ENCODE assay signal across 1 cellular context in the genomic region with DNA sequence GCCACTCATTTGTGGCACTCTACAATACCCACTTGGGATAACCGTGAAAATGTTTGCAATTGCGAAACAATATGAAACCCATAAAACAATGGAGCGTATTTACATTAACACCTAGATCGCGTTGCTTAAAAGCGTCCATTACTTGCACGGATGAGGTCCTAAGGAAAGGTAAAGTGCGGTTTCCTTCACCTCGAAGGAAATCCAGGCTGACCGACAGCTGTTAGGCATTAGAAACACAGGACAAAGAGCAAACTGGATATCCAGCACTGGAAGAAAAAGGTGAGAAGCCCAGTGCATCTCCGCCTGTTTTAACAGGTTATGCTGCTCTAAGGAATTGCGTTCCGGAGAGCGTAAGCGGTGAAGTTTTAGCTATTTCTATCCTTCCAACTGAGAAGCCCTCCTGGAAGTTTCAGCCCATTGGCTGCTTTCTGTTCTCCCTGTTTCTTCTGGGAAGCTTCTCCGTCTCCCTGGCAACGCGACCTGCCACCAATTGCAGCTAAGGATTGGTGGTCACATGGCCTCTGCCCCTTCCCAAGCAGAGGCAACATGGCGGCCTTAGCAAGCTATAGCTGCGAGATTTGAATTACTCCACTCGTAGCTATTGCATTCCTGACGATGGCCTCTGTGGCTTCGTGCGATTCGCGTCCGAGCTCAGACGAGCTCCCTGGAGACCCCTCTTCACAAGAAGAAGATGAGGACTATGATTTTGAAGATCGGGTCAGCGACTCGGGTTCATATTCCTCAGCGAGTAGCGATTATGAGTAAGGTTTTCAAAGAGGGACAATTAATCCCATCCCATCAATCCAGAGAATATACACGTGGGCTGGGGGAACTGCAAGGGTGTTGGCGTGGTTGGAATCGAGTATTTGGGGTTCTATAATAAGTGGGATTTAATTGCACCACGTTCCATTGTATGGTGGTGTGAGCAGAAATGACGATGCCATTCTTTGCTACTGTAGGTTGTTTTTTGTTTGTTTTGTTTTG.
TF ChIP-seq lines count a peak whose summit lies in the region.

A gene (plus strand): TSS at position 538 of the 984 bp plus-strand sequence. CDS start 78 bp downstream, at position 616.

TF ChIP-seq in IMR-90, 13 proteins besides CTCF, POLR2A, EP300 and RAD21 (continued from another document):
- TF ChIP-seq, protein P1, sequence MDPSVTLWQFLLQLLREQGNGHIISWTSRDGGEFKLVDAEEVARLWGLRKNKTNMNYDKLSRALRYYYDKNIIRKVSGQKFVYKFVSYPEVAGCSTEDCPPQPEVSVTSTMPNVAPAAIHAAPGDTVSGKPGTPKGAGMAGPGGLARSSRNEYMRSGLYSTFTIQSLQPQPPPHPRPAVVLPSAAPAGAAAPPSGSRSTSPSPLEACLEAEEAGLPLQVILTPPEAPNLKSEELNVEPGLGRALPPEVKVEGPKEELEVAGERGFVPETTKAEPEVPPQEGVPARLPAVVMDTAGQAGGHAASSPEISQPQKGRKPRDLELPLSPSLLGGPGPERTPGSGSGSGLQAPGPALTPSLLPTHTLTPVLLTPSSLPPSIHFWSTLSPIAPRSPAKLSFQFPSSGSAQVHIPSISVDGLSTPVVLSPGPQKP (IDR thresholded peaks at IDR 0.05; ENCODE audit: borderline replicate concordance, low read depth, low read length), result no peak
- TF ChIP-seq CHD1 (IDR thresholded peaks at IDR 0.05; ENCODE audit: low read depth, low read length) (no peak), NFE2L2 (IDR thresholded peaks at IDR 0.05; ENCODE audit: low read depth, low read length) (no peak)
